ENCODE assay signal across 8 cellular contexts in the genomic region with DNA sequence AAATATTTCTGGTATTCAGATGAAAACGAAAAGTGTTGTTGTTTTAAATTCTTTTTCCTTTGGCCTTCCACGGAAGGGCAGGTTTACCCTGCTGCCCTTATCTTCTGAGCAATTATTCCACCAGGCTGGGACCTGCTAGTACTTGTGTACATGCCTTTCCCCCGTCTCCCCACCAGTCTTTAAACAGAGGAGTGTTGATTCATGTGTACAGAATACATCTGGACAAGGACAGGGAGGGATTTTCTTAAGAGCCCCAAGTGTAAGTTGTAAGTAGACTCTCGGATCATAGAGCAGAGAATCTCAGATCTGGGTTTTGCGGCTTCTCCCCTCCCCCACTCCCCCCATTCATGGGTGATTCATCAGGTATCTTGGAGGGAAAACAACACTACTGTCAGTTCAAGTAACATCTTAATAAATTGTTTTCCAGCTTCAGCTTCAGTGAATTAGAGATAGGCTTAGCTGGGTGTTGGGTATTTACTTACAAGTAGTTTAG.
DNase-seq lines count a peak whose midpoint lies in the region; ATAC-seq lines count a peak whose summit lies in the region.

No MANE protein-coding gene starts in this region.

- intact Hi-C loops in activated CD4-positive, alpha-beta memory T cell treated with anti-CD3 and anti-CD28 coated beads for 36 hours (cut with micrococcal nuclease) = no loop called here

- peaks cover 67% of the 10 kb centered on the region for H3K36me3 Mint-ChIP-seq in activated CD4-positive, alpha-beta memory T cell treated with anti-CD3 and anti-CD28 coated beads for 36 hours
- H3K36me3 Mint-ChIP-seq in activated CD4-positive, alpha-beta memory T cell treated with anti-CD3 and anti-CD28 coated beads, Interleukin-2, amount 10 ng/mL, durations not matched to agents 7 days and 5 days (ENCODE audit: low read depth) = peaks cover 82% of the 10 kb centered on the region

- H3K4me1 Mint-ChIP-seq in activated CD4-positive, alpha-beta memory T cell treated with anti-CD3 and anti-CD28 coated beads for 36 hours (ENCODE audit: low read depth) = peaks cover 55% of the 10 kb centered on the region
- H3K4me1 Mint-ChIP-seq in activated CD4-positive, alpha-beta memory T cell treated with anti-CD3 and anti-CD28 coated beads, Interleukin-2, amount 10 ng/mL, durations not matched to agents 7 days and 5 days = peaks cover 37% of the 10 kb centered on the region

- ATAC-seq in HG03442 (IDR thresholded peaks at IDR 0.05; ENCODE audit: unreplicated experiment) = no peak

- H3K4me3 Mint-ChIP-seq in activated CD4-positive, alpha-beta memory T cell treated with anti-CD3 and anti-CD28 coated beads for 36 hours = no peak overlapping the region
- no peak overlapping the region for H3K4me3 Mint-ChIP-seq in activated CD4-positive, alpha-beta memory T cell treated with anti-CD3 and anti-CD28 coated beads, Interleukin-2, amount 10 ng/mL, durations not matched to agents 7 days and 5 days

- H3K4me3 ChIP-seq in thymus (ENCODE audit: low read length) = no peak overlapping the region

- H3K4me1 ChIP-seq in thymus (ENCODE audit: control insufficient read depth, insufficient read depth, low read length) = no peaks in the 10 kb centered on the region

- DNase-seq in activated CD4-positive, alpha-beta memory T cell treated with anti-CD3 and anti-CD28 coated beads for 36 hours = peak; percentile 58
- no peak for DNase-seq in activated CD4-positive, alpha-beta memory T cell treated with anti-CD3 and anti-CD28 coated beads, Interleukin-2, amount 10 ng/mL, durations not matched to agents 7 days and 5 days
- peak; percentile 59 to 64 for DNase-seq in activated T-cell treated with anti-CD3 and anti-CD28 coated beads, Interleukin-2, amount 50 U/mL, for 48 hours
- DNase-seq in iris pigment epithelial cell (ENCODE audit: low read depth) = peak; percentile 84
- DNase-seq in NCI-H510A (lab: John Stamatoyannopoulos, UW) = no peak
- no peak for DNase-seq in pons (ENCODE audit: low spot score)

- no peaks in the 10 kb centered on the region for H3K27me3 ChIP-seq in thymus (ENCODE audit: control insufficient read depth, insufficient read depth)

- H3K9me3 ChIP-seq in thymus (ENCODE audit: control insufficient read depth) = no peaks in the 10 kb centered on the region

- peak overlapping the region; percentile 40 for H3K27ac Mint-ChIP-seq in activated CD4-positive, alpha-beta memory T cell treated with anti-CD3 and anti-CD28 coated beads for 36 hours
- no peak overlapping the region for H3K27ac Mint-ChIP-seq in activated CD4-positive, alpha-beta memory T cell treated with anti-CD3 and anti-CD28 coated beads, Interleukin-2, amount 10 ng/mL, durations not matched to agents 7 days and 5 days

- H3K9me3 Mint-ChIP-seq in activated CD4-positive, alpha-beta memory T cell treated with anti-CD3 and anti-CD28 coated beads for 36 hours = peaks cover 3% of the 10 kb centered on the region
- peaks cover 3% of the 10 kb centered on the region for H3K9me3 Mint-ChIP-seq in activated CD4-positive, alpha-beta memory T cell treated with anti-CD3 and anti-CD28 coated beads, Interleukin-2, amount 10 ng/mL, durations not matched to agents 7 days and 5 days

- POLR2A ChIA-PET in activated CD4-positive, alpha-beta memory T cell treated with anti-CD3 and anti-CD28 coated beads for 36 hours (lab: Charles Lee) = no interaction called here
- POLR2A ChIA-PET in activated CD4-positive, alpha-beta memory T cell treated with anti-CD3 and anti-CD28 coated beads, Interleukin-2, amount 10 ng/mL, durations not matched to agents 7 days and 5 days (lab: Charles Lee) = interaction anchor here (0.8 to 1.6 kb wide), 2 partner anchors 36 kb away, joined by 5 read pairs; no protein-coding TSS in a partner anchor

- CTCF ChIA-PET in activated CD4-positive, alpha-beta memory T cell treated with anti-CD3 and anti-CD28 coated beads for 36 hours (lab: Charles Lee) = interaction anchor here (0.7 kb wide), 1 partner anchor 36 kb away, joined by 3 read pairs; no protein-coding TSS in a partner anchor
- CTCF ChIA-PET in activated CD4-positive, alpha-beta memory T cell treated with anti-CD3 and anti-CD28 coated beads, Interleukin-2, amount 10 ng/mL, durations not matched to agents 7 days and 5 days (lab: Charles Lee) = interaction anchor here (0.7 kb wide), 1 partner anchor 19 kb away, joined by 3 read pairs; no protein-coding TSS in a partner anchor

- peak overlapping the region; percentile 27 for H3K27ac ChIP-seq in thymus (ENCODE audit: low read depth)

- no peaks in the 10 kb centered on the region for H3K27me3 Mint-ChIP-seq in activated CD4-positive, alpha-beta memory T cell treated with anti-CD3 and anti-CD28 coated beads for 36 hours
- H3K27me3 Mint-ChIP-seq in activated CD4-positive, alpha-beta memory T cell treated with anti-CD3 and anti-CD28 coated beads, Interleukin-2, amount 10 ng/mL, durations not matched to agents 7 days and 5 days = no peaks in the 10 kb centered on the region

- no peaks in the 10 kb centered on the region for H3K36me3 ChIP-seq in thymus (ENCODE audit: control insufficient read depth, insufficient read depth)

- WGBS in thymus = 66% methylated on average over 5 of the region's 5 CpGs

Comparison
In these comparisons a context has a peak if more than half of its experiments do, and no peak if none do; other contexts are left out.
1. DNase-seq: peak in activated CD4-positive, alpha-beta memory T cell treated with anti-CD3 and anti-CD28 coated beads for 36 hours (single experiment), activated T-cell treated with anti-CD3 and anti-CD28 coated beads, Interleukin-2, amount 50 U/mL, for 48 hours (2 of 2) and iris pigment epithelial cell (single experiment); none in activated CD4-positive, alpha-beta memory T cell treated with anti-CD3 and anti-CD28 coated beads, Interleukin-2, amount 10 ng/mL, durations not matched to agents 7 days and 5 days (single experiment), NCI-H510A (single experiment) and pons (single experiment).